Comparison of ENCODE assay signal across 14 cellular contexts in genomic region chr1:70436617-70437236, GRCh38. TPM values are rescaled to one million over a fixed set of nuclear protein-coding genes. Genes with fewer than 3 reads are reported as not detected.
DNase-seq lines count a peak whose midpoint lies in the region; ATAC-seq, FAIRE-seq and TF ChIP-seq lines count a peak whose summit lies in the region.
"Had no signal": no experiment of that assay in that cellular context is flagged by ENCODE, and none has a peak within 500 bp of the region (broad histone marks: within the 10 kb centered on the region; RNA-seq: fewer than 3 reads in every experiment).

No MANE protein-coding gene starts in this region.

- H3K9me1 ChIP-seq in endothelial cell of umbilical vein (replicated peaks; ENCODE audit: control insufficient read depth, extremely low read depth, insufficient read depth, low read length): no peaks in the 10 kb centered on the region

- dilution Hi-C loops in endothelial cell of umbilical vein (cut with MboI; ENCODE audit: extremely low pct_ligation_motif_present, low sequenced_read_pairs): no loop called here

- ATAC-seq in HG02938 (IDR thresholded peaks at IDR 0.05; ENCODE audit: unreplicated experiment): no peak
- ATAC-seq: stimulated activated naive CD8-positive, alpha-beta T cell treated with anti-CD3 and anti-CD28 coated beads, Interleukin-15, Interleukin-2, amounts not matched to agents 100 U/mL and 50 U/mL, for 24 hours; T-helper 17 cell had no signal

- no peaks in the 10 kb centered on the region for H3K79me2 ChIP-seq in endothelial cell of umbilical vein (ENCODE audit: control insufficient read depth, insufficient read depth, low read length)
- H3K79me2 ChIP-seq in parathyroid adenoma: no peaks in the 10 kb centered on the region

- H3K4me1 ChIP-seq in endothelial cell of umbilical vein (ENCODE audit: control insufficient read depth, extremely low read depth, insufficient read depth, low read length) (peaks cover 11% of the 10 kb centered on the region), parathyroid adenoma (no peaks in the 10 kb centered on the region)

- CTCF ChIA-PET in endothelial cell of umbilical vein (lab: Charles Lee): interaction anchor here (0.7 to 1.7 kb wide), 11 partner anchors 11 to 304 kb away, joined by 3 to 18 read pairs (median 3); no protein-coding TSS in a partner anchor

- no peaks in the 10 kb centered on the region for H4K20me1 ChIP-seq in endothelial cell of umbilical vein (replicated peaks; ENCODE audit: control insufficient read depth, extremely low read depth, insufficient read depth, low read length)

- H3K9me3 ChIP-seq in endothelial cell of umbilical vein (replicated peaks; ENCODE audit: control insufficient read depth, insufficient read depth, low read length): no peaks in the 10 kb centered on the region
- no peaks in the 10 kb centered on the region for H3K9me3 ChIP-seq in parathyroid adenoma (ENCODE audit: control insufficient read depth, low read length)

- intact Hi-C loops in endothelial cell of umbilical vein (cut with micrococcal nuclease): loop anchor here (1.0 kb wide), 2 partner anchors 52 to 74 kb away; no protein-coding TSS in a partner anchor

- DNase-seq in GM03348 (ENCODE audit: low spot score) (peak; percentile 63), NCI-H69 (lab: John Stamatoyannopoulos, UW) (peak; percentile 24), endothelial cell of umbilical vein (ENCODE audit: low read depth, low spot score) (peak; percentile 21), NCI-H2107 treated with DMSO at 0.1 percent for 48 hours (lab: John Stamatoyannopoulos, UW; ENCODE audit: unreplicated experiment) (no peak), NCI-H510A (lab: John Stamatoyannopoulos, UW) (no peak), GOT3 (lab: John Stamatoyannopoulos, UW) (no peak)
- DNase-seq: GDM1; kidney glomerular epithelial cell; NCI-H1930; stimulated activated naive CD8-positive, alpha-beta T cell treated with anti-CD3 and anti-CD28 coated beads, Interleukin-15, Interleukin-2, amounts not matched to agents 100 U/mL and 50 U/mL, for 24 hours; T-helper 17 cell had no signal

- POLR2A ChIA-PET in endothelial cell of umbilical vein (lab: Charles Lee): interaction anchor here (1.0 kb wide), 1 partner anchor 26 kb away, joined by 3 read pairs; the partner anchor contains the start of gene CTH

- TF ChIP-seq POLR2A in endothelial cell of umbilical vein (IDR thresholded peaks at IDR 0.05; ENCODE audit: low read depth, low read length): no peak

- no peak for FAIRE-seq in endothelial cell of umbilical vein (lab: Jason Lieb, UNC)
- FAIRE-seq: colon had no signal

- H3K4me3 ChIP-seq in endothelial cell of umbilical vein (replicated peaks in 1 of 3; ENCODE audit: insufficient read depth in 1 of 3, low read depth in 1 of 3, low read length in 3 of 3): no peak overlapping the region
- no peak overlapping the region for H3K4me3 ChIP-seq in parathyroid adenoma (ENCODE audit: low read depth, low read length)

- BruUV-seq in endothelial cell of umbilical vein (replicated peaks; lab: Mats Ljungman, UMichigan): no TSS peak

- no peaks in the 10 kb centered on the region for H3K36me3 ChIP-seq in endothelial cell of umbilical vein (ENCODE audit: control insufficient read depth in 2 of 2, extremely low read depth in 1 of 2, insufficient read depth in 2 of 2, low read length in 2 of 2)
- H3K36me3 ChIP-seq in parathyroid adenoma (ENCODE audit: control insufficient read depth, insufficient read depth, low read length): no peaks in the 10 kb centered on the region

- no peak overlapping the region for H3K4me2 ChIP-seq in endothelial cell of umbilical vein (ENCODE audit: insufficient read depth, low read length)
- H3K4me2 ChIP-seq in parathyroid adenoma (ENCODE audit: low read length): no peak overlapping the region

- no peak overlapping the region for H3K27ac ChIP-seq in endothelial cell of umbilical vein (ENCODE audit: insufficient read depth, low read depth, low read length)
- H3K27ac ChIP-seq in parathyroid adenoma: no peak overlapping the region

- TF ChIP-seq CTCF in endothelial cell of umbilical vein (IDR thresholded peaks at IDR 0.05; ENCODE audit: extremely low read depth in 1 of 2, insufficient read depth in 1 of 2, low read depth in 1 of 2, low read length in 2 of 2) (no peak), parathyroid adenoma (IDR thresholded peaks at IDR 0.05) (peak; percentile 13)

- H2AFZ ChIP-seq in endothelial cell of umbilical vein (ENCODE audit: low read depth, low read length): peak overlapping the region; percentile 26
- H2AFZ ChIP-seq in parathyroid adenoma: no peak overlapping the region

- H3K9ac ChIP-seq in endothelial cell of umbilical vein (replicated peaks; ENCODE audit: extremely low read depth, insufficient read depth, low read length) (no peak overlapping the region), parathyroid adenoma (no peak overlapping the region)

- H3K27me3 ChIP-seq in endothelial cell of umbilical vein (ENCODE audit: control insufficient read depth in 2 of 2, insufficient read depth in 2 of 2, low read length in 2 of 2): no peaks in the 10 kb centered on the region
- no peaks in the 10 kb centered on the region for H3K27me3 ChIP-seq in parathyroid adenoma (ENCODE audit: control insufficient read depth, insufficient read depth, low read length)

TF ChIP-seq in endothelial cell of umbilical vein, 7 proteins besides CTCF, POLR2A, EP300 and RAD21:
- TF ChIP-seq MYC (IDR thresholded peaks at IDR 0.05; ENCODE audit: low read depth, low read length) (no peak), MAX (IDR thresholded peaks at IDR 0.05; ENCODE audit: insufficient read depth, insufficient read length) (no peak), POLR2AphosphoS5 (IDR thresholded peaks at IDR 0.05; ENCODE audit: insufficient read depth, low read depth, low read length) (no peak), EZH2 (IDR thresholded peaks at IDR 0.05; ENCODE audit: borderline replicate concordance, low read depth, low read length, severe bottlenecking) (no peak), GATA2 (IDR thresholded peaks at IDR 0.05; ENCODE audit: insufficient read depth, insufficient read length, low read depth, low read length) (no peak), JUN (IDR thresholded peaks at IDR 0.05; ENCODE audit: borderline replicate concordance, insufficient read depth, insufficient read length, low read depth) (no peak), FOS (IDR thresholded peaks at IDR 0.05; ENCODE audit: borderline replicate concordance, insufficient read depth, low read length) (no peak)

RNA-seq across cellular contexts. Expression of gene CTH, which starts 25.7 kb away (rescaled TPM):
- 2.6 and 3.2 TPM in 2 replicates for total RNA-seq in endothelial cell of umbilical vein
- 1.7 and 2.0 TPM in 2 replicates for polyA plus RNA-seq in endothelial cell of umbilical vein
- polyA plus RNA-seq in endothelial cell of umbilical vein (2011; cell fraction: cytosol; rRNA removed): 1.4 and 1.6 TPM in 2 replicates
- 1.9 and 2.2 TPM in 2 replicates for polyA plus RNA-seq in endothelial cell of umbilical vein (2011; cell fraction: nucleus; rRNA removed)
- polyA plus RNA-seq in endothelial cell of umbilical vein (2012): 1.2 and 1.3 TPM in 2 replicates
- 2.5 and 3.7 TPM in 2 replicates for polyA minus RNA-seq in endothelial cell of umbilical vein
- 23.0 TPM for polyA minus RNA-seq in endothelial cell of umbilical vein (2011; cell fraction: cytosol; rRNA and poly(A)+ RNA removed)
- 2.8 and 3.5 TPM in 2 replicates for polyA minus RNA-seq in endothelial cell of umbilical vein (2011; cell fraction: nucleus; rRNA and poly(A)+ RNA removed)

Comparison
In these comparisons a context has a peak if more than half of its experiments do, and no peak if none do; other contexts are left out.
1. DNase-seq: peak in GM03348 (single experiment), NCI-H69 (single experiment) and endothelial cell of umbilical vein (single experiment); none in NCI-H2107 treated with DMSO at 0.1 percent for 48 hours (single experiment), NCI-H510A (single experiment) and GOT3 (single experiment).